ENCODE assay signal across 8 cellular contexts in the genomic region with DNA sequence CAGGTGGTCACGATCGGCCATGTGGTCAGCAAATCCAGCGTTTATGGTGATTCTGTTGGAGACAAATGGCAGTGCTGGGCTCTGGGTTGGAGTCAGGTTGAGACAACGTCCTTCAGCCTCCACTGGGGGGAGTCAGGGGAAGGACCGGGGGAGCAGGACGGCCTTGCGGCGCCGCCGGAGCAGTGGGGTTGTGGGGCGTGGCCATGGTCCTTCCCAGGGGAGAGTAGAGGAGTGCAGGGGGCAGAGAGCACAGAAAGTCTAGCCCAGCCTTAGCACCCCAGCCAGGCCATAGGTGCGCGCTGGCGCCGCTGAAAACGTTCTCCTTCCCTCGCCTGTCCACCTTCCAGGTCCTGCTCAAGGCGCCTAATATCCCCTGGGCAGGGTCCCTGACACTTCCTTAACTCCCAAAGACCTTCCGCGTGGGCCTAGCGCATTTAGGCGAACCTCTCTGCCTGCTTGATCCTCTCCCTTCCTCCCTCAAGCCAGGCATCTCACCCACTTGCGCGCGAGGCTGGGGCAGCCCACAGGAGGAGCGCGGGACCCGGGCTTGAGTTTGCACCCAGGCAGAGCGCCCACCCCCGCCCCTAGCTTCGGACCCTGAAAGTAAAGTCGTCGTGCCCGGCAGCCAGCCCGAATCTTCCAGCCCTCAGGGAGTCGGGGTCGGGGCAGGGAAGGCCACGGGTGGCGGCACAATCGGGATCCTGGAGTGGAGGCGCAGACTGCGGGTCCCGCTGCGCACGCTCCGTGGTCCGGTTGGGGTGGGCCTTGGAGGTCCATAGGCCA. TPM values are rescaled to one million over a fixed set of nuclear protein-coding genes. Genes with fewer than 3 reads are reported as not detected.
A peak's percentile ranks its signal among the peaks of the same experiment; 100 is the strongest.
DNase-seq lines count a peak whose midpoint lies in the region; ATAC-seq and TF ChIP-seq lines count a peak whose summit lies in the region.

No MANE protein-coding gene starts in this region.

- no peaks in the 10 kb centered on the region for H3K4me1 ChIP-seq in Karpas-422 (ENCODE audit: low read length)

- no peak overlapping the region for H3K4me3 ChIP-seq in Karpas-422 (ENCODE audit: low read length)
- no peak overlapping the region for H3K4me3 ChIP-seq in cardiac fibroblast (replicated peaks in 1 of 2; ENCODE audit: low read depth in 2 of 2, low read length in 2 of 2)

- no peaks in the 10 kb centered on the region for H3K79me2 ChIP-seq in Karpas-422 (ENCODE audit: low read length)

- no peaks in the 10 kb centered on the region for H3K9me3 ChIP-seq in Karpas-422 (ENCODE audit: low read length)

- 0 out of 2 replicates have a peak, but pooled peaks cover 9% of the 10 kb centered on the region for H4K20me1 ChIP-seq in Karpas-422 (ENCODE audit: insufficient read depth, low read depth, low read length)

- H3K27ac ChIP-seq in Karpas-422 (ENCODE audit: low read length), result no peak overlapping the region

- DNase-seq in D341Med (ENCODE audit: low spot score) (peak; percentile 69), Karpas-422 (peak; percentile 80), cardiac fibroblast (ENCODE audit: low read depth in 2 of 2) (peak in 1 of 2 donors; percentile 25), mesenteric fat pad (ENCODE audit: low spot score) (peak; percentile 82), NCI-H1436 treated with DMSO at 0.1 percent for 48 hours (lab: John Stamatoyannopoulos, UW) (no peak)

- no peaks in the 10 kb centered on the region for H3K9me2 ChIP-seq in Karpas-422 (replicated peaks; ENCODE audit: insufficient read depth, low read length)

- ATAC-seq in GM18502 (IDR thresholded peaks at IDR 0.05; ENCODE audit: poor library complexity, unreplicated experiment), result no peak
- ATAC-seq in HG03354 (IDR thresholded peaks at IDR 0.05; ENCODE audit: poor library complexity, severe bottlenecking, unreplicated experiment), result no peak
- no peak for ATAC-seq in HG02885 (IDR thresholded peaks at IDR 0.05; ENCODE audit: poor library complexity, unreplicated experiment)

- no peak overlapping the region for H3K4me2 ChIP-seq in Karpas-422 (ENCODE audit: low read depth, low read length, poor library complexity, severe bottlenecking)

- no peaks in the 10 kb centered on the region for H3K27me3 ChIP-seq in Karpas-422 (ENCODE audit: low read length)

- no peak overlapping the region for H2AFZ ChIP-seq in Karpas-422 (ENCODE audit: low read length)

- no peak overlapping the region for H3K9ac ChIP-seq in Karpas-422 (ENCODE audit: low read length)

- peak; percentile 13 for TF ChIP-seq CTCF in cardiac fibroblast (IDR thresholded peaks at IDR 0.05; ENCODE audit: low read depth, low read length)

- no peaks in the 10 kb centered on the region for H3K36me3 ChIP-seq in Karpas-422 (ENCODE audit: insufficient read depth, low read length)

RNA-seq across cellular contexts. Expression of a gene that starts 3.1 kb away (rescaled TPM):
- total RNA-seq in Karpas-422 (2014; rRNA removed; shearing (Covaris generic); ENCODE audit: low replicate concordance), result not detected in 2 replicates
- total RNA-seq in mesenteric fat pad, result 3.2 TPM

RNA-seq across cellular contexts. Expression of a gene that starts 49.8 kb away (rescaled TPM):
- not detected in 2 replicates for total RNA-seq in Karpas-422 (2014; rRNA removed; shearing (Covaris generic); ENCODE audit: low replicate concordance)
- 1.1 TPM for total RNA-seq in mesenteric fat pad
